ENCODE assay signal across 8 cellular contexts in genomic region chr5:106875591-106876297, GRCh38.
DNase-seq lines count a peak whose midpoint lies in the region; ATAC-seq lines count a peak whose summit lies in the region.

No MANE protein-coding gene starts in this region.

- peak; percentile 64 for ATAC-seq in HG02885 (IDR thresholded peaks at IDR 0.05; ENCODE audit: poor library complexity, unreplicated experiment)
- no peak for ATAC-seq in HG03571 (IDR thresholded peaks at IDR 0.05; ENCODE audit: unreplicated experiment)

- DNase-seq in GM04504 (ENCODE audit: low read depth) (peak; percentile 7), UCSD-AML1 (lab: John Stamatoyannopoulos, UW; ENCODE audit: unreplicated experiment) (peak; percentile 33), iPS DF 4.7 (ENCODE audit: extremely low read depth, low spot score) (peak; percentile 53), DMS153 treated with DMSO at 0.1 percent for 48 hours (lab: John Stamatoyannopoulos, UW; ENCODE audit: unreplicated experiment) (no peak), NOMO-1 (lab: John Stamatoyannopoulos, UW; ENCODE audit: unreplicated experiment in 2 of 2) (no peak), NCI-H345 treated with DMSO at 0.1 percent for 48 hours (lab: John Stamatoyannopoulos, UW; ENCODE audit: unreplicated experiment) (no peak)

Comparison
In these comparisons a context has a peak if more than half of its experiments do, and no peak if none do; other contexts are left out.
1. DNase-seq: peak in GM04504 (single experiment), UCSD-AML1 (single experiment) and iPS DF 4.7 (single experiment); none in DMS153 treated with DMSO at 0.1 percent for 48 hours (single experiment), NOMO-1 (0 of 2) and NCI-H345 treated with DMSO at 0.1 percent for 48 hours (single experiment).